Comparison of ENCODE assay signal across 21 cellular contexts in the genomic region with DNA sequence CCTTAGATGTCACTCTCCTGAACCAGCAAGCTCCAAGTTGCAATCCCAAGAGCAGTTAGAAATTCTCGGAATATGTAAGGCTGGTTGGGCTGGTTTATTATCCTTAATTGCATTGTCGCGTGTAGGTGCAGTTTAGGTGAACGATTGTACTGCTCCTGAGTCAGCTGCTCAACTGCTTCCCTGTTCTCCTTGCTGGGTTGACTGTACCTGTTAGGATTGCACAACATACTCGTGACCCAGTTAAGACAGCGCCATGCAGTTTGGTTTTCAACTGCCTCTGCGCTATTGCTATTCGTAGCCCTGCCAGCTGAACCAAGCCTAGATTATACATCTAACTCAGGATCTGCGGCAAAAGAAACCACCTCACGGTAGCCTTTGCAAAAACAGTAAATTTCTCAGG. TPM values are rescaled to one million over a fixed set of nuclear protein-coding genes. Genes with fewer than 3 reads are reported as not detected.
DNase-seq lines count a peak whose midpoint lies in the region; ATAC-seq and TF ChIP-seq lines count a peak whose summit lies in the region.
"Had no signal": no experiment of that assay in that cellular context is flagged by ENCODE, and none has a peak within 500 bp of the region (broad histone marks: within the 10 kb centered on the region; RNA-seq: fewer than 3 reads in every experiment).

No MANE protein-coding gene starts in this region.

- no peak for TF ChIP-seq POLR2A in right lobe of liver (IDR thresholded peaks at IDR 0.05)
- TF ChIP-seq POLR2A in transverse colon (IDR thresholded peaks at IDR 0.05) = no peak

- H3K27ac ChIP-seq in caudate nucleus (ENCODE audit: low read depth, low read length) (peak overlapping the region; percentile 69), right lobe of liver (peak overlapping the region in 2 of 3 donors; percentile 51 to 73), transverse colon (peak overlapping the region; percentile 59 to 74 (median 64))
- H3K27ac ChIP-seq: BLaER1, coronary artery, left ventricle myocardium inferior, right atrium auricular region had no signal

- H3K9me3 ChIP-seq in right lobe of liver (no peaks in the 10 kb centered on the region), transverse colon (no peaks in the 10 kb centered on the region)
- H3K9me3 ChIP-seq: BLaER1, left ventricle myocardium inferior, right atrium auricular region had no signal

- in situ Hi-C loops in transverse colon (cut with MboI; ENCODE audit: low pct_ligation_motif_present in 1 of 4, low pct_unique_long_range_greater_than_20kb in 1 of 4, low sequenced_read_pairs in 3 of 4) = no loop called here

- H3K27me3 ChIP-seq in right lobe of liver (no peaks in the 10 kb centered on the region), transverse colon (no peaks in the 10 kb centered on the region)
- H3K27me3 ChIP-seq: BLaER1, right atrium auricular region had no signal

- ATAC-seq in right lobe of liver (peak; percentile 72 to 87 (median 80)), GM18861 (IDR thresholded peaks at IDR 0.05; ENCODE audit: unreplicated experiment) (no peak), HG02981 (IDR thresholded peaks at IDR 0.05; ENCODE audit: unreplicated experiment) (no peak), GM18519 (IDR thresholded peaks at IDR 0.05; ENCODE audit: low FRiP score, unreplicated experiment) (no peak)
- ATAC-seq: naive thymus-derived CD4-positive, alpha-beta T cell; Panc1 had no signal

- intact Hi-C loops in right lobe of liver (cut with DNase I) = no loop called here
- intact Hi-C loops in transverse colon (cut with DNase I; ENCODE audit: low total_unique reads) = loop anchor here (10.0 kb wide), 1 partner anchor 107 kb away; no protein-coding TSS in a partner anchor

- H3K4me1 ChIP-seq in right lobe of liver (peaks cover 0 to 62% (median 22%) of the 10 kb centered on the region in 4 donors), transverse colon (peaks cover 9 to 60% (median 27%) of the 10 kb centered on the region in 4 donors)
- H3K4me1 ChIP-seq: BLaER1, left ventricle myocardium inferior, right atrium auricular region had no signal

- peak overlapping the region in 1 of 3 donors; percentile 14 for H3K4me3 ChIP-seq in right lobe of liver
- no peak overlapping the region for H3K4me3 ChIP-seq in transverse colon
- H3K4me3 ChIP-seq: BLaER1, coronary artery, left ventricle myocardium inferior, right atrium auricular region had no signal

- TF ChIP-seq EP300 in transverse colon (IDR thresholded peaks at IDR 0.05; ENCODE audit: low read depth) = peak; percentile 36

- WGBS in right lobe of liver (ENCODE audit: insufficient coverage, low coverage, low lambda C conversion rate, missing lambda C conversion rate) = 24% methylated on average over 7 of the region's 10 CpGs
- 63% methylated on average over 10 of the region's 10 CpGs; no CpG with 5 or more reads in 1 of the 2 donors for WGBS in transverse colon (ENCODE audit: low coverage in 1 of 2), 2 donors

- H3K36me3 ChIP-seq in right lobe of liver = no peaks in the 10 kb centered on the region
- H3K36me3 ChIP-seq in transverse colon = no peaks in the 10 kb centered on the region
- H3K36me3 ChIP-seq: left ventricle myocardium inferior, right atrium auricular region had no signal

- DNase-seq in NCI-H510A (lab: John Stamatoyannopoulos, UW) (peak; percentile 23), caudate nucleus (lab: John Stamatoyannopoulos, UW) (peak in 44 of 61 donors; percentile 6 to 93 (median 48)), right lobe of liver (peak in 2 of 3 donors; percentile 35 to 83), transverse colon (peak; percentile 74), RPMI8226 (no peak)
- DNase-seq: activated B cell treated with CpG ODN at 0.5 μM for 24 hours; activated gamma-delta T cell treated with Interleukin-2 at 50 U/mL for 16 hours; aorta; hippocampal formation; left ventricle myocardium inferior; naive thymus-derived CD4-positive, alpha-beta T cell; NCI-H1694; NCI-H524 treated with DMSO at 0.1 percent for 48 hours; T-helper 1 cell had no signal

- TF ChIP-seq CTCF in right lobe of liver (IDR thresholded peaks at IDR 0.05) = no peak
- TF ChIP-seq CTCF in transverse colon (IDR thresholded peaks at IDR 0.05) = no peak

RNA-seq across cellular contexts. Expression of gene BCL2L10, which starts 41.0 kb away (rescaled TPM):
- total RNA-seq in right lobe of liver = 1 to 10 TPM; 1.8 to 3.9 (median 2.6) TPM
- total RNA-seq in transverse colon = 1 to 10 TPM in 2 of 4 donors, not detected in 2; 1.7 to 5.3 TPM
- total RNA-seq: aorta, left ventricle myocardium inferior had no signal

RNA-seq across cellular contexts. Expression of gene MAPK6, which starts 52.6 kb away (rescaled TPM):
- total RNA-seq in right lobe of liver (10 to 100 TPM; 15.8 to 35.8 (median 22.3) TPM), transverse colon (10 to 100 TPM; 30.3 to 69.4 (median 42.0) TPM)

Comparison
In these comparisons a context has a peak if more than half of its experiments do, and no peak if none do; other contexts are left out.
1. ATAC-seq: peak in right lobe of liver (4 of 4); none in GM18861 (single experiment), HG02981 (single experiment) and GM18519 (single experiment).
2. Peak in every context shown above with its lines, with median percentiles within 50 percentile points of each other: H3K27ac ChIP-seq.